10 cellular contexts compared by ENCODE assay signal in genomic region chr15:83928392-83928734, GRCh38.
DNase-seq lines count a peak whose midpoint lies in the region; ATAC-seq, FAIRE-seq and TF ChIP-seq lines count a peak whose summit lies in the region.
"Had no signal": no experiment of that assay in that cellular context is flagged by ENCODE, and none has a peak within 500 bp of the region (broad histone marks: within the 10 kb centered on the region; RNA-seq: fewer than 3 reads in every experiment).

No MANE protein-coding gene starts in this region.

- no TSS peak for BruUV-seq in mammary epithelial cell (replicated peaks; lab: Mats Ljungman, UMichigan)

- H3K27me3 ChIP-seq in mammary epithelial cell (ENCODE audit: insufficient read depth, low read length) (no peaks in the 10 kb centered on the region), H9 (ENCODE audit: insufficient read depth, low read length) (no peaks in the 10 kb centered on the region)
- H3K27me3 ChIP-seq: thyroid gland had no signal

- no peak overlapping the region for H4K91ac ChIP-seq in H9 (ENCODE audit: insufficient read length, low read depth, low read length)

- H3T11ph ChIP-seq in H9 (ENCODE audit: low read length): no peak overlapping the region

- DNase-seq in GM12891 (ENCODE audit: insufficient read length, low spot score) (no peak), mammary epithelial cell (no peak), inferior parietal cortex (ENCODE audit: extremely low spot score) (no peak), H9 (no peak), dedifferentiated amniotic fluid mesenchymal stem cell (ENCODE audit: extremely low spot score) (no peak)
- DNase-seq: CD4-positive, alpha-beta T cell; thyroid gland had no signal

- peak; percentile 82 for ATAC-seq in GM19025 (IDR thresholded peaks at IDR 0.05; ENCODE audit: low read depth, unreplicated experiment)
- peak; percentile 69 for ATAC-seq in HG02642 (IDR thresholded peaks at IDR 0.05; ENCODE audit: poor library complexity, unreplicated experiment)
- peak; percentile 72 for ATAC-seq in HG03520 (IDR thresholded peaks at IDR 0.05; ENCODE audit: unreplicated experiment)

- H3K36me3 ChIP-seq in mammary epithelial cell (ENCODE audit: insufficient read depth, low read length): no peaks in the 10 kb centered on the region
- H3K36me3 ChIP-seq: thyroid gland had no signal

- H3K4me2 ChIP-seq in mammary epithelial cell (ENCODE audit: insufficient read depth, low read depth, low read length) (no peak overlapping the region), H9 (ENCODE audit: insufficient read depth, insufficient read length, low read length) (no peak overlapping the region)

- no peak overlapping the region for H2BK15ac ChIP-seq in H9 (ENCODE audit: low read depth, low read length)

- H3K4me1 Mint-ChIP-seq in H9: peaks cover 5 to 10% of the 10 kb centered on the region in 2 experiments; a peak in 3 of 4 replicates

- H4K20me1 ChIP-seq in mammary epithelial cell (ENCODE audit: insufficient read depth, low read length) (no peaks in the 10 kb centered on the region), H9 (ENCODE audit: control insufficient read depth, insufficient read depth, insufficient read length) (no peaks in the 10 kb centered on the region)

- H3K79me2 ChIP-seq in mammary epithelial cell (ENCODE audit: insufficient read depth, low read length) (no peaks in the 10 kb centered on the region), H9 (ENCODE audit: insufficient read depth, low read length) (no peaks in the 10 kb centered on the region)

- no peak overlapping the region for H3K56ac ChIP-seq in H9 (ENCODE audit: insufficient read length, low read depth, low read length)

- TF ChIP-seq POLR2A in GM12891 (IDR thresholded peaks at IDR 0.05; ENCODE audit: low read depth, low read length): no peak

- no peaks in the 10 kb centered on the region; a peak in 3 of 7 replicates for H3K36me3 Mint-ChIP-seq in H9 (ENCODE audit: insufficient read depth in 1 of 3, low read depth in 3 of 3)

- no peak overlapping the region for H3K4me3 Mint-ChIP-seq in H9
- H3K4me3 Mint-ChIP-seq: CD4-positive, alpha-beta T cell had no signal

- H4K8ac ChIP-seq in H9 (replicated peaks; ENCODE audit: insufficient read length, low read depth, low read length): no peak overlapping the region

- H3K9ac ChIP-seq in mammary epithelial cell (ENCODE audit: insufficient read depth, low read length) (no peak overlapping the region), H9 (ENCODE audit: extremely low read depth, insufficient read length, low read length) (no peak overlapping the region)

- H3K4ac ChIP-seq in H9 (ENCODE audit: low read depth, low read length): no peak overlapping the region

- H3K27me3 Mint-ChIP-seq in H9 (ENCODE audit: low read depth): no peaks in the 10 kb centered on the region

- H3K27ac ChIP-seq in mammary epithelial cell (ENCODE audit: insufficient read depth, low read depth, low read length): no peak overlapping the region
- no peak overlapping the region for H3K27ac ChIP-seq in H9 (ENCODE audit: insufficient read length, low read depth, low read length)
- H3K27ac ChIP-seq: thyroid gland had no signal

- in situ Hi-C loops in mammary epithelial cell (cut with MboI; ENCODE audit: low sequenced_read_pairs in 2 of 2): no loop called here

- peaks cover 4% of the 10 kb centered on the region for H3K4me1 ChIP-seq in mammary epithelial cell (ENCODE audit: insufficient read depth, low read length)
- H3K4me1 ChIP-seq in H9 (ENCODE audit: insufficient read depth, low read length): no peaks in the 10 kb centered on the region
- H3K4me1 ChIP-seq: thyroid gland had no signal

- peaks cover 3 to 6% of the 10 kb centered on the region in 2 experiments for H3K9me3 Mint-ChIP-seq in H9

- no peak for TF ChIP-seq CTCF in mammary epithelial cell (conservative IDR thresholded peaks at IDR 0.05 in 1 of 2, IDR thresholded peaks at IDR 0.05 in 1 of 2; ENCODE audit: extremely low read depth in 1 of 2, insufficient read depth in 1 of 2, low read depth in 1 of 2, low read length in 2 of 2)
- TF ChIP-seq CTCF in H9 (conservative IDR thresholded peaks at IDR 0.05): no peak

- intact Hi-C loops in mammary epithelial cell (cut with micrococcal nuclease): no loop called here

- H2AFZ ChIP-seq in mammary epithelial cell (ENCODE audit: low read depth, low read length) (no peak overlapping the region), H9 (ENCODE audit: low read length) (no peak overlapping the region)

- H2BK5ac ChIP-seq in H9 (ENCODE audit: insufficient read length, low read length): no peak overlapping the region

- no peak overlapping the region for H2BK120ac ChIP-seq in H9 (ENCODE audit: low read depth, low read length, poor library complexity, severe bottlenecking)

- no peak overlapping the region for H2BK12ac ChIP-seq in H9 (ENCODE audit: insufficient read length, low read depth, low read length)

- CTCF ChIA-PET in mammary epithelial cell (lab: Charles Lee; ENCODE audit: low non-redundant PET): no interaction called here

- dilution Hi-C loops in mammary epithelial cell (cut with HindIII; ENCODE audit: low sequenced_read_pairs): no loop called here

- FAIRE-seq in GM12891 (lab: Jason Lieb, UNC): peak; percentile 75

- H2AK5ac ChIP-seq in H9 (ENCODE audit: insufficient read length, low read length): no peak overlapping the region

- no peak overlapping the region for H3K23ac ChIP-seq in H9 (ENCODE audit: insufficient read length, low read depth, low read length)

- H3K9me3 ChIP-seq in mammary epithelial cell (replicated peaks; ENCODE audit: insufficient read depth, low read length): no peaks in the 10 kb centered on the region
- H3K9me3 ChIP-seq in H9 (ENCODE audit: control insufficient read depth, low read depth, low read length): no peaks in the 10 kb centered on the region
- H3K9me3 ChIP-seq: thyroid gland had no signal

- 93% methylated on average over 1 of the region's 1 CpG for WGBS in mammary epithelial cell (ENCODE audit: low coverage, missing lambda C conversion rate)
- no CpG with 5 or more reads among the region's 1 CpG for WGBS in H9 (ENCODE audit: extremely low coverage, insufficient read length, low lambda C conversion rate)

- H3K14ac ChIP-seq in H9 (ENCODE audit: insufficient read depth, low read length): no peak overlapping the region

- H3K4me3 ChIP-seq in mammary epithelial cell (replicated peaks in 1 of 3; ENCODE audit: insufficient read depth in 1 of 3, low read depth in 2 of 3, low read length in 3 of 3): no peak overlapping the region
- H3K4me3 ChIP-seq: thyroid gland had no signal

- H3K18ac ChIP-seq in H9 (ENCODE audit: insufficient read length, low read depth, low read length): no peak overlapping the region

- H2BK20ac ChIP-seq in H9 (ENCODE audit: low read depth, low read length, poor library complexity, severe bottlenecking): no peak overlapping the region

- H4K5ac ChIP-seq in H9 (ENCODE audit: insufficient read length, low read depth, low read length): no peak overlapping the region

- no peak overlapping the region for H3K27ac Mint-ChIP-seq in H9
- H3K27ac Mint-ChIP-seq: CD4-positive, alpha-beta T cell had no signal

- no peaks in the 10 kb centered on the region for H3K79me1 ChIP-seq in H9 (ENCODE audit: insufficient read depth, low read depth, low read length, poor library complexity, severe bottlenecking)

- no peaks in the 10 kb centered on the region for H3K23me2 ChIP-seq in H9 (ENCODE audit: insufficient read length, low read depth, low read length, poor library complexity, severe bottlenecking)

TF ChIP-seq in GM12891, 5 proteins besides CTCF, POLR2A, EP300 and RAD21:
- TF ChIP-seq TAF1 (IDR thresholded peaks at IDR 0.05; ENCODE audit: low read depth, low read length) (peak; percentile 13; the same call in 1 of the 2 replicates), POU2F2 (IDR thresholded peaks at IDR 0.05; ENCODE audit: low read depth, low read length) (peak; percentile 60; the same call in 1 of the 2 replicates), PAX5 (IDR thresholded peaks at IDR 0.05; ENCODE audit: insufficient read depth, low read length, severe bottlenecking) (no peak)
